ENCODE assay signal across 28 cellular contexts in the genomic region with DNA sequence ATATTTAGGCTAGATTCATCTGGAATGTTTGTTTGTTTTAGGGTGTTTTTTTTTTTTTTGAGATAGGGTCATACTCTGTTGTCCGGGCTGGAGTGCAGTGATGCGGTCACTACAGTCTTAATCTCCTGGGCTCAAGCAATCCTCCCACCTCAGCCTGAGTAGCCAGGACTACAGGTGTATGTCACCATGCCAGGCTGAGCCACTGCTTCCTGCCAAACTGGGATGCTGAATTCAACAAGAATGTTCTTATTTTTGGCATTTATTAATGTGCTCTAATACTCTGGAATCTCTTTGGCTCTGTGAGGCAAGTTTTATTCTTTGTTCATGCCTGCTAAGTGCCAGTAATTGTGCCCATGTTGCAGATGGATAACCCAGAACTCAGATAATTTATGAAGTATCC. TPM values are rescaled to one million over a fixed set of nuclear protein-coding genes. Genes with fewer than 3 reads are reported as not detected.
DNase-seq lines count a peak whose midpoint lies in the region; ATAC-seq, FAIRE-seq and TF ChIP-seq lines count a peak whose summit lies in the region.
"Had no signal": no experiment of that assay in that cellular context is flagged by ENCODE, and none has a peak within 500 bp of the region (broad histone marks: within the 10 kb centered on the region; RNA-seq: fewer than 3 reads in every experiment).

No MANE protein-coding gene starts in this region.

- FAIRE-seq in K562 (lab: Jason Lieb, UNC) = peak; percentile 26
- FAIRE-seq: D721Med, GM19239, HTR-8/SVneo had no signal

- in situ Hi-C loops in K562 (cut with MboI) = no loop called here

- CTCF ChIA-PET in activated CD4-positive, alpha-beta memory T cell treated with anti-CD3 and anti-CD28 coated beads for 36 hours (lab: Charles Lee) = interaction anchor here (1.0 kb wide), 1 partner anchor 28 kb away, joined by 3 read pairs; no protein-coding TSS in a partner anchor
- CTCF ChIA-PET in activated CD4-positive, alpha-beta memory T cell treated with anti-CD3 and anti-CD28 coated beads, Interleukin-2, amount 10 ng/mL, durations not matched to agents 7 days and 5 days (lab: Charles Lee) = interaction anchor here (1.0 kb wide), 1 partner anchor 27 kb away, joined by 3 read pairs; no protein-coding TSS in a partner anchor
- CTCF ChIA-PET in Calu3 (lab: Charles Lee) (no interaction called here), K562 (lab: Yijun Ruan, JAX; ENCODE audit: low intra/inter-chr PET ratio) (no interaction called here)

- H3K27me3 ChIP-seq in K562 (ENCODE audit: control insufficient read depth in 2 of 2, insufficient read depth in 2 of 2, low read length in 2 of 2) = no peaks in the 10 kb centered on the region
- H3K27me3 ChIP-seq: BLaER1, Peyer's patch, SJSA1 had no signal

- peaks cover 14% of the 10 kb centered on the region for H3K4me1 Mint-ChIP-seq in activated CD4-positive, alpha-beta memory T cell treated with anti-CD3 and anti-CD28 coated beads for 36 hours (ENCODE audit: low read depth)
- peaks cover 15% of the 10 kb centered on the region for H3K4me1 Mint-ChIP-seq in activated CD4-positive, alpha-beta memory T cell treated with anti-CD3 and anti-CD28 coated beads, Interleukin-2, amount 10 ng/mL, durations not matched to agents 7 days and 5 days
- no peaks in the 10 kb centered on the region for H3K4me1 Mint-ChIP-seq in Calu3 (ENCODE audit: low read depth, unreplicated experiment)
- H3K4me1 Mint-ChIP-seq in stimulated activated naive CD8-positive, alpha-beta T cell treated with anti-CD3 and anti-CD28 coated beads, Interleukin-15, amount 100 ng/mL, for 72 hours = peaks cover 10% of the 10 kb centered on the region

- H3K4me3 ChIP-seq in K562 (no peak overlapping the region), fibroblast of the aortic adventitia (ENCODE audit: low read depth, low read length) (no peak overlapping the region)
- H3K4me3 ChIP-seq: BLaER1, Peyer's patch, SJSA1 had no signal

- no peaks in the 10 kb centered on the region for H3K9me3 Mint-ChIP-seq in activated CD4-positive, alpha-beta memory T cell treated with anti-CD3 and anti-CD28 coated beads for 36 hours
- no peaks in the 10 kb centered on the region for H3K9me3 Mint-ChIP-seq in activated CD4-positive, alpha-beta memory T cell treated with anti-CD3 and anti-CD28 coated beads, Interleukin-2, amount 10 ng/mL, durations not matched to agents 7 days and 5 days
- H3K9me3 Mint-ChIP-seq in Calu3 (ENCODE audit: low read depth, unreplicated experiment) = no peaks in the 10 kb centered on the region
- H3K9me3 Mint-ChIP-seq in stimulated activated naive CD8-positive, alpha-beta T cell treated with anti-CD3 and anti-CD28 coated beads, Interleukin-15, amount 100 ng/mL, for 72 hours = no peaks in the 10 kb centered on the region
- H3K9me3 Mint-ChIP-seq: CD8-positive, alpha-beta memory T cell had no signal

- H3K4me1 ChIP-seq in K562 (replicated peaks in 1 of 2; ENCODE audit: control insufficient read depth in 2 of 2, insufficient read depth in 2 of 2, low read length in 2 of 2) = no peaks in the 10 kb centered on the region
- H3K4me1 ChIP-seq: Peyer's patch, SJSA1 had no signal

- H3K36me3 Mint-ChIP-seq in activated CD4-positive, alpha-beta memory T cell treated with anti-CD3 and anti-CD28 coated beads for 36 hours = peaks cover 16% of the 10 kb centered on the region
- H3K36me3 Mint-ChIP-seq in activated CD4-positive, alpha-beta memory T cell treated with anti-CD3 and anti-CD28 coated beads, Interleukin-2, amount 10 ng/mL, durations not matched to agents 7 days and 5 days (ENCODE audit: low read depth) = peaks cover 31% of the 10 kb centered on the region
- H3K36me3 Mint-ChIP-seq in Calu3 (ENCODE audit: insufficient read depth, unreplicated experiment) = peaks cover 13% of the 10 kb centered on the region

- POLR2A ChIA-PET in activated CD4-positive, alpha-beta memory T cell treated with anti-CD3 and anti-CD28 coated beads for 36 hours (lab: Charles Lee) = no interaction called here
- POLR2A ChIA-PET in activated CD4-positive, alpha-beta memory T cell treated with anti-CD3 and anti-CD28 coated beads, Interleukin-2, amount 10 ng/mL, durations not matched to agents 7 days and 5 days (lab: Charles Lee) = interaction anchor here (2.2 kb wide), 1 partner anchor 12 kb away, joined by 7 read pairs; no protein-coding TSS in a partner anchor
- POLR2A ChIA-PET in K562 (lab: Yijun Ruan, JAX) = no interaction called here

- TF ChIP-seq CTCF in Calu3 (IDR thresholded peaks at IDR 0.05; ENCODE audit: unreplicated experiment) = no peak
- no peak for TF ChIP-seq CTCF in K562 (IDR thresholded peaks at IDR 0.05 in 2 of 3, conservative IDR thresholded peaks at IDR 0.05 in 1 of 3; ENCODE audit: insufficient read depth in 2 of 3, low read depth in 1 of 3, low read length in 3 of 3)
- no peak for TF ChIP-seq CTCF in fibroblast of the aortic adventitia (IDR thresholded peaks at IDR 0.05; ENCODE audit: insufficient read depth, low read length)

- TF ChIP-seq EP300 in K562 (IDR thresholded peaks at IDR 0.05; ENCODE audit: low read length) = no peak

- H3K36me3 ChIP-seq in K562 (ENCODE audit: control insufficient read depth, insufficient read depth, low read length) = peaks cover 22% of the 10 kb centered on the region; the same call in 2 of the 3 replicates

- no peak overlapping the region for H3K9ac ChIP-seq in K562 (ENCODE audit: insufficient read depth in 1 of 2, low read depth in 2 of 2, low read length in 2 of 2)
- H3K9ac ChIP-seq: BLaER1, KMS-11 had no signal

- DNase-seq in activated CD4-positive, alpha-beta memory T cell treated with anti-CD3 and anti-CD28 coated beads for 36 hours = no peak
- DNase-seq in activated CD4-positive, alpha-beta memory T cell treated with anti-CD3 and anti-CD28 coated beads, Interleukin-2, amount 10 ng/mL, durations not matched to agents 7 days and 5 days = no peak
- no peak for DNase-seq in Calu3
- no peak for DNase-seq in K562 (ENCODE audit: extremely low read depth in 1 of 4, low spot score in 3 of 4)
- DNase-seq in fibroblast of the aortic adventitia (ENCODE audit: low read depth) = peak; percentile 15
- no peak for DNase-seq in HK-2 (ENCODE audit: unreplicated experiment)
- DNase-seq in stimulated activated naive CD8-positive, alpha-beta T cell treated with anti-CD3 and anti-CD28 coated beads, Interleukin-15, amount 100 ng/mL, for 72 hours = no peak
- DNase-seq: ACHN; CD8-positive, alpha-beta memory T cell; DMS53; GOT3; HCEC 1CT; NCI-H1105 treated with DMSO at 0.1 percent for 48 hours; NCI-H2029 treated with DMSO at 0.1 percent for 48 hours; NCI-H345; NCI-H524; NCI-H82; Peyer's patch had no signal

- H3K27me3 Mint-ChIP-seq in activated CD4-positive, alpha-beta memory T cell treated with anti-CD3 and anti-CD28 coated beads for 36 hours = no peaks in the 10 kb centered on the region
- no peaks in the 10 kb centered on the region for H3K27me3 Mint-ChIP-seq in activated CD4-positive, alpha-beta memory T cell treated with anti-CD3 and anti-CD28 coated beads, Interleukin-2, amount 10 ng/mL, durations not matched to agents 7 days and 5 days
- no peaks in the 10 kb centered on the region for H3K27me3 Mint-ChIP-seq in Calu3 (ENCODE audit: unreplicated experiment)
- H3K27me3 Mint-ChIP-seq in stimulated activated naive CD8-positive, alpha-beta T cell treated with anti-CD3 and anti-CD28 coated beads, Interleukin-15, amount 100 ng/mL, for 72 hours = no peaks in the 10 kb centered on the region

- no peaks in the 10 kb centered on the region for H3K9me3 ChIP-seq in K562 (replicated peaks; ENCODE audit: control insufficient read depth, insufficient read depth, low read depth, low read length)
- H3K9me3 ChIP-seq: BLaER1, Peyer's patch, SJSA1 had no signal

- peaks cover 3% of the 10 kb centered on the region for H3K9me1 ChIP-seq in K562 (ENCODE audit: control insufficient read depth, insufficient read depth, low read length)

- no peak overlapping the region for H2AFZ ChIP-seq in K562 (ENCODE audit: low read depth, low read length)

- peak overlapping the region; percentile 23 for H3K27ac Mint-ChIP-seq in activated CD4-positive, alpha-beta memory T cell treated with anti-CD3 and anti-CD28 coated beads for 36 hours
- H3K27ac Mint-ChIP-seq in activated CD4-positive, alpha-beta memory T cell treated with anti-CD3 and anti-CD28 coated beads, Interleukin-2, amount 10 ng/mL, durations not matched to agents 7 days and 5 days = no peak overlapping the region
- no peak overlapping the region for H3K27ac Mint-ChIP-seq in Calu3 (ENCODE audit: unreplicated experiment)
- H3K27ac Mint-ChIP-seq in stimulated activated naive CD8-positive, alpha-beta T cell treated with anti-CD3 and anti-CD28 coated beads, Interleukin-15, amount 100 ng/mL, for 72 hours = peak overlapping the region in 1 of 2 donors; percentile 82

- BruUV-seq in Calu3 (replicated peaks; lab: Mats Ljungman, UMichigan) (TSS peak; percentile 38), K562 (replicated peaks; lab: Mats Ljungman, UMichigan) (no TSS peak)

- H4K20me1 ChIP-seq in K562 (replicated peaks; ENCODE audit: control insufficient read depth, insufficient read depth, low read length) = no peaks in the 10 kb centered on the region

- WGBS in K562 (ENCODE audit: insufficient coverage, low coverage, missing lambda C conversion rate) = 64% methylated on average over 2 of the region's 2 CpGs

- TF ChIP-seq RAD21 in K562 (CRISPR knock-in tag; conservative IDR thresholded peaks at IDR 0.05 in 1 of 2, IDR thresholded peaks at IDR 0.05 in 1 of 2) = no peak

- H3K4me2 ChIP-seq in K562 (ENCODE audit: insufficient read depth, low read length) = no peak overlapping the region
- H3K4me2 ChIP-seq: BLaER1, KMS-11 had no signal

- intact Hi-C loops in activated CD4-positive, alpha-beta memory T cell treated with anti-CD3 and anti-CD28 coated beads for 36 hours (cut with micrococcal nuclease) = no loop called here
- intact Hi-C loops in Calu3 (cut with micrococcal nuclease; ENCODE audit: unreplicated experiment) = no loop called here
- intact Hi-C loops in K562 (cut with micrococcal nuclease) = no loop called here

- no peak for TF ChIP-seq POLR2A in K562 (conservative IDR thresholded peaks at IDR 0.05)

- no peak overlapping the region for H3K4me3 Mint-ChIP-seq in activated CD4-positive, alpha-beta memory T cell treated with anti-CD3 and anti-CD28 coated beads for 36 hours
- no peak overlapping the region for H3K4me3 Mint-ChIP-seq in activated CD4-positive, alpha-beta memory T cell treated with anti-CD3 and anti-CD28 coated beads, Interleukin-2, amount 10 ng/mL, durations not matched to agents 7 days and 5 days
- no peak overlapping the region for H3K4me3 Mint-ChIP-seq in Calu3 (ENCODE audit: low read depth, unreplicated experiment)
- no peak overlapping the region for H3K4me3 Mint-ChIP-seq in stimulated activated naive CD8-positive, alpha-beta T cell treated with anti-CD3 and anti-CD28 coated beads, Interleukin-15, amount 100 ng/mL, for 72 hours
- H3K4me3 Mint-ChIP-seq: CD8-positive, alpha-beta memory T cell had no signal

- ATAC-seq in K562 (no peak), HG02938 (IDR thresholded peaks at IDR 0.05; ENCODE audit: unreplicated experiment) (no peak)
- no peak for ATAC-seq in stimulated activated naive CD8-positive, alpha-beta T cell treated with anti-CD3 and anti-CD28 coated beads, Interleukin-15, amount 100 ng/mL, for 72 hours
- ATAC-seq: Right ventricle myocardium inferior had no signal

- no peaks in the 10 kb centered on the region for H3K79me2 ChIP-seq in K562 (ENCODE audit: control insufficient read depth, insufficient read depth, low read length)

- no peak overlapping the region for H3K27ac ChIP-seq in K562 (ENCODE audit: extremely low read depth, low read depth, low read length)
- H3K27ac ChIP-seq: 22Rv1, BLaER1, KMS-11, Peyer's patch, SJSA1 had no signal

RNA-seq across cellular contexts. Expression of a gene that starts 21.5 kb away (rescaled TPM):
- total RNA-seq in activated CD4-positive, alpha-beta memory T cell treated with anti-CD3 and anti-CD28 coated beads for 36 hours = 10 to 100 TPM; 15.1 to 17.2 TPM
- 10 to 100 TPM; 24.6 to 25.6 TPM for total RNA-seq in activated CD4-positive, alpha-beta memory T cell treated with anti-CD3 and anti-CD28 coated beads, Interleukin-2, amount 10 ng/mL, durations not matched to agents 7 days and 5 days
- total RNA-seq in Calu3 (2022) (21.5 and 22.4 TPM in 2 replicates), K562 (2014; rRNA removed) (2.1 and 2.8 TPM in 2 replicates), K562 (2014; rRNA removed; fragmentation: Illumina TruSeq; extraction: Trizol) (1.5 and 2.3 TPM in 2 replicates), K562 (2015; rRNA removed; fragmentation: Illumina TruSeq; extraction: Trizol) (1.4 and 1.5 TPM in 2 replicates), K562 (2021) (15.9 and 17.4 TPM in 2 replicates), fibroblast of the aortic adventitia (ENCODE audit: low replicate concordance) (0.08 and 3.7 TPM in 2 replicates)
- 7.1 and 12.2 TPM in 2 replicates for total RNA-seq in K562 (2011; cell fraction: chromatin; rRNA removed; ENCODE audit: low replicate concordance)
- 3.4 and 3.7 TPM in 2 replicates for total RNA-seq in K562 (2011; cell fraction: nucleolus; rRNA removed)
- 4.2 and 9.5 TPM in 2 replicates for total RNA-seq in K562 (2011; cell fraction: nucleoplasm; rRNA removed)
- polyA plus RNA-seq in K562 (2011; rRNA removed) (2.3 and 5.0 TPM in 2 replicates), K562 (2014; fragmentation: Illumina TruSeq; extraction: Trizol) (19.1 and 22.3 TPM in 2 replicates), K562 (2014; fragmentation: Nextera tagmentation; extraction: Ambion mirVana) (under 1 TPM; 0.77 to 0.88 TPM), K562 (2014; rRNA removed) (6.1 and 6.5 TPM in 2 replicates)
- polyA plus RNA-seq in K562 (2011; cell fraction: cytosol; rRNA removed) = 2.4 and 4.0 TPM in 2 replicates
- 7.3 and 11.1 TPM in 2 replicates for polyA plus RNA-seq in K562 (2011; cell fraction: nucleus; rRNA removed)
- polyA plus RNA-seq in K562 (2012) = 21.1 and 27.4 TPM in 2 replicates
- polyA minus RNA-seq in K562 (2011; rRNA and poly(A)+ RNA removed) = 1.8 and 2.7 TPM in 2 replicates
- polyA minus RNA-seq in K562 (2011; cell fraction: cytosol; rRNA and poly(A)+ RNA removed) = 5.8 and 6.6 TPM in 2 replicates
- 1.2 and 1.3 TPM in 2 replicates for polyA minus RNA-seq in K562 (2011; cell fraction: nucleus; rRNA and poly(A)+ RNA removed)

RNA-seq across cellular contexts. Expression of a gene that starts 23.8 kb away (rescaled TPM):
- total RNA-seq in activated CD4-positive, alpha-beta memory T cell treated with anti-CD3 and anti-CD28 coated beads for 36 hours = 10 to 100 TPM; 32.5 to 34.4 TPM
- 10 to 100 TPM; 24.6 to 25.1 TPM for total RNA-seq in activated CD4-positive, alpha-beta memory T cell treated with anti-CD3 and anti-CD28 coated beads, Interleukin-2, amount 10 ng/mL, durations not matched to agents 7 days and 5 days
- 88.0 and 98.5 TPM in 2 replicates for total RNA-seq in Calu3 (2022)
- total RNA-seq in K562 (2011; cell fraction: chromatin; rRNA removed; ENCODE audit: low replicate concordance) = 19.2 and 41.8 TPM in 2 replicates
- total RNA-seq in K562 (2011; cell fraction: nucleolus; rRNA removed) = 21.8 and 24.3 TPM in 2 replicates
- total RNA-seq in K562 (2011; cell fraction: nucleoplasm; rRNA removed) = 31.2 and 41.6 TPM in 2 replicates
- 25.5 and 30.9 TPM in 2 replicates for total RNA-seq in K562 (2014; rRNA removed)
- total RNA-seq in K562 (2014; rRNA removed; fragmentation: Illumina TruSeq; extraction: Trizol) = 27.4 and 27.7 TPM in 2 replicates
- total RNA-seq in K562 (2015; rRNA removed; fragmentation: Illumina TruSeq; extraction: Trizol) = 24.8 and 28.2 TPM in 2 replicates
- total RNA-seq in K562 (2021) = 39.0 and 41.5 TPM in 2 replicates
- 29.2 and 35.5 TPM in 2 replicates for polyA plus RNA-seq in K562 (2011; rRNA removed)
- polyA plus RNA-seq in K562 (2011; cell fraction: cytosol; rRNA removed) = 33.9 and 37.5 TPM in 2 replicates
- 16.9 and 17.6 TPM in 2 replicates for polyA plus RNA-seq in K562 (2011; cell fraction: nucleus; rRNA removed)
- polyA plus RNA-seq in K562 (2012) = 10.9 and 17.5 TPM in 2 replicates
- 29.6 and 35.5 TPM in 2 replicates for polyA plus RNA-seq in K562 (2014; fragmentation: Illumina TruSeq; extraction: Trizol)
- polyA plus RNA-seq in K562 (2014; fragmentation: Nextera tagmentation; extraction: Ambion mirVana) = 10 to 100 TPM; 16.6 to 23.1 TPM
- 23.4 and 24.9 TPM in 2 replicates for polyA plus RNA-seq in K562 (2014; rRNA removed)
- 35.4 and 48.7 TPM in 2 replicates for polyA minus RNA-seq in K562 (2011; rRNA and poly(A)+ RNA removed)
- polyA minus RNA-seq in K562 (2011; cell fraction: cytosol; rRNA and poly(A)+ RNA removed) = 21.9 and 29.9 TPM in 2 replicates
- 11.6 and 16.1 TPM in 2 replicates for polyA minus RNA-seq in K562 (2011; cell fraction: nucleus; rRNA and poly(A)+ RNA removed)
- total RNA-seq in fibroblast of the aortic adventitia (ENCODE audit: low replicate concordance) = 44.9 and 198 TPM in 2 replicates

RNA-seq across cellular contexts. Expression of a gene that starts 40.1 kb away (rescaled TPM):
- not detected for total RNA-seq in activated CD4-positive, alpha-beta memory T cell treated with anti-CD3 and anti-CD28 coated beads for 36 hours
- total RNA-seq in activated CD4-positive, alpha-beta memory T cell treated with anti-CD3 and anti-CD28 coated beads, Interleukin-2, amount 10 ng/mL, durations not matched to agents 7 days and 5 days = not detected
- total RNA-seq in Calu3 (2022) (30.2 and 49.1 TPM in 2 replicates), K562 (2014; rRNA removed) (not detected in 2 replicates), K562 (2014; rRNA removed; fragmentation: Illumina TruSeq; extraction: Trizol) (not detected in 2 replicates), K562 (2015; rRNA removed; fragmentation: Illumina TruSeq; extraction: Trizol) (not detected in 2 replicates), K562 (2021) (0.16 TPM in 1 of 2 replicates, not detected in the other), fibroblast of the aortic adventitia (ENCODE audit: low replicate concordance) (not detected in 2 replicates)
- not detected in 2 replicates for total RNA-seq in K562 (2011; cell fraction: chromatin; rRNA removed; ENCODE audit: low replicate concordance)
- total RNA-seq in K562 (2011; cell fraction: nucleolus; rRNA removed) = not detected in 2 replicates
- not detected in 2 replicates for total RNA-seq in K562 (2011; cell fraction: nucleoplasm; rRNA removed)
- polyA plus RNA-seq in K562 (2011; rRNA removed) (not detected in 2 replicates), K562 (2014; fragmentation: Illumina TruSeq; extraction: Trizol) (not detected in 2 replicates), K562 (2014; fragmentation: Nextera tagmentation; extraction: Ambion mirVana) (under 1 TPM in 1 of 2 experiments, not detected in 1; 0.03 TPM), K562 (2014; rRNA removed) (not detected in 2 replicates)
- polyA plus RNA-seq in K562 (2011; cell fraction: cytosol; rRNA removed) = not detected in 2 replicates
- polyA plus RNA-seq in K562 (2011; cell fraction: nucleus; rRNA removed) = not detected in 2 replicates
- 0.16 and 0.17 TPM in 2 replicates for polyA plus RNA-seq in K562 (2012)
- polyA minus RNA-seq in K562 (2011; rRNA and poly(A)+ RNA removed) = not detected in 2 replicates
- polyA minus RNA-seq in K562 (2011; cell fraction: cytosol; rRNA and poly(A)+ RNA removed) = not detected in 2 replicates
- polyA minus RNA-seq in K562 (2011; cell fraction: nucleus; rRNA and poly(A)+ RNA removed) = not detected in 2 replicates
- total RNA-seq: CD8-positive, alpha-beta memory T cell; OCI-LY7; Right ventricle myocardium inferior; SJSA1 had no signal
- polyA plus RNA-seq: CD8-positive, alpha-beta memory T cell had no signal

RNA-seq across cellular contexts. Expression of a gene that starts 53.3 kb away (rescaled TPM):
- 100 to 1,000 TPM; 170 to 183 TPM for total RNA-seq in activated CD4-positive, alpha-beta memory T cell treated with anti-CD3 and anti-CD28 coated beads for 36 hours
- 100 to 1,000 TPM; 194 to 205 TPM for total RNA-seq in activated CD4-positive, alpha-beta memory T cell treated with anti-CD3 and anti-CD28 coated beads, Interleukin-2, amount 10 ng/mL, durations not matched to agents 7 days and 5 days
- total RNA-seq in Calu3 (2022) (431 and 457 TPM in 2 replicates), K562 (2014; rRNA removed) (85.0 and 91.5 TPM in 2 replicates), K562 (2014; rRNA removed; fragmentation: Illumina TruSeq; extraction: Trizol) (70.8 and 71.7 TPM in 2 replicates), K562 (2015; rRNA removed; fragmentation: Illumina TruSeq; extraction: Trizol) (67.0 and 73.7 TPM in 2 replicates), K562 (2021) (113 and 131 TPM in 2 replicates), fibroblast of the aortic adventitia (ENCODE audit: low replicate concordance) (49.5 and 109 TPM in 2 replicates)
- 452 and 764 TPM in 2 replicates for total RNA-seq in K562 (2011; cell fraction: chromatin; rRNA removed; ENCODE audit: low replicate concordance)
- 478 and 540 TPM in 2 replicates for total RNA-seq in K562 (2011; cell fraction: nucleolus; rRNA removed)
- total RNA-seq in K562 (2011; cell fraction: nucleoplasm; rRNA removed) = 403 and 415 TPM in 2 replicates
- polyA plus RNA-seq in K562 (2011; rRNA removed) (132 and 208 TPM in 2 replicates), K562 (2014; fragmentation: Illumina TruSeq; extraction: Trizol) (96.7 and 100 TPM in 2 replicates), K562 (2014; fragmentation: Nextera tagmentation; extraction: Ambion mirVana) (10 to 100 TPM; 44.2 to 73.0 TPM), K562 (2014; rRNA removed) (152 and 202 TPM in 2 replicates)
- polyA plus RNA-seq in K562 (2011; cell fraction: cytosol; rRNA removed) = 78.0 and 96.3 TPM in 2 replicates
- 1,392 and 1,556 TPM in 2 replicates for polyA plus RNA-seq in K562 (2011; cell fraction: nucleus; rRNA removed)
- polyA plus RNA-seq in K562 (2012) = 134 and 270 TPM in 2 replicates
- polyA minus RNA-seq in K562 (2011; rRNA and poly(A)+ RNA removed) = 81.6 and 111 TPM in 2 replicates
- polyA minus RNA-seq in K562 (2011; cell fraction: cytosol; rRNA and poly(A)+ RNA removed) = 35.1 and 37.0 TPM in 2 replicates
- polyA minus RNA-seq in K562 (2011; cell fraction: nucleus; rRNA and poly(A)+ RNA removed) = 206 and 291 TPM in 2 replicates

Comparison
In these comparisons a context has a peak if more than half of its experiments do, and no peak if none do; other contexts are left out.
1. RNA of a gene that starts 40.1 kb away (total RNA-seq): 30.2 to 49.1 TPM in Calu3; 0.16 TPM in K562, not detected in activated CD4-positive, alpha-beta memory T cell treated with anti-CD3 and anti-CD28 coated beads for 36 hours, not detected in activated CD4-positive, alpha-beta memory T cell treated with anti-CD3 and anti-CD28 coated beads, Interleukin-2, amount 10 ng/mL, durations not matched to agents 7 days and 5 days and not detected in fibroblast of the aortic adventitia; every median in the first group is over 10 times any median in the second.
2. CTCF ChIA-PET loops: an anchor here in activated CD4-positive, alpha-beta memory T cell treated with anti-CD3 and anti-CD28 coated beads for 36 hours (1.0 kb wide) and activated CD4-positive, alpha-beta memory T cell treated with anti-CD3 and anti-CD28 coated beads, Interleukin-2, amount 10 ng/mL, durations not matched to agents 7 days and 5 days (1.0 kb wide); none called in Calu3 and K562.